In the genomic region with DNA sequence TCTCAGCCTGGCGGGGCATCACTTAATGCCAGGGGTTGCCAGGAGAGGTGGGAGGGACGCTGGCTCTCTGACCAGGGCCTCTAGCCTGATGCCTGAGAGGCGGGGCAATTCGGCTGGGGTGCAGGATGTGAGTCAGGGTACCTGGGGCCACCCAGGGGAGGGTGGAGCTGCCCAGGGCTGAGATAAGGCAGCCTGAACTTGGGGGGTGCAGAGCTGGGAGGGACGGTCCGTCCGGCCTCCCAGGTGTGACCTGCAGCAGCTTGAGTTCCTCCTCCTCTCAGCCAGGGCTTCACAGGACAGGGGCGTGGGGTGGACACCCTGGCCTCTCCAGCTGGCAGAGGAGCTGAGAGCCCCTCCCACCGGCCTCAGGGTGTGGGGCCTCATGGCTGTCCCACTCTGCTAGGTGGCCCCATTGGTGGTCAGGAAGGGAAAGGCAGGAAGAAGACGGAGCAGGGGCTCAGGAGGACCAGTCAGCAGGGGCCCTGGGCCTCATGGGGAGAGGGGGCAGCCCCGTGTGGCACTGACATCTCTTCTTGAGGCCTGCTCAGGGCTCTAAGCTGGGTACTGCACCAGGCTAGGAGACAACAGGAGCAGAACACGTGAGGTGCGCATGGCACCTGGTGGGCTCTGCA, we compare ENCODE assay signal across 1 cellular context.
TF ChIP-seq lines count a peak whose summit lies in the region.

No MANE protein-coding gene starts in this region.

TF ChIP-seq in SK-N-SH, 30 proteins besides CTCF, POLR2A, EP300 and RAD21 (continued from another document):
- TF ChIP-seq, protein P1, sequence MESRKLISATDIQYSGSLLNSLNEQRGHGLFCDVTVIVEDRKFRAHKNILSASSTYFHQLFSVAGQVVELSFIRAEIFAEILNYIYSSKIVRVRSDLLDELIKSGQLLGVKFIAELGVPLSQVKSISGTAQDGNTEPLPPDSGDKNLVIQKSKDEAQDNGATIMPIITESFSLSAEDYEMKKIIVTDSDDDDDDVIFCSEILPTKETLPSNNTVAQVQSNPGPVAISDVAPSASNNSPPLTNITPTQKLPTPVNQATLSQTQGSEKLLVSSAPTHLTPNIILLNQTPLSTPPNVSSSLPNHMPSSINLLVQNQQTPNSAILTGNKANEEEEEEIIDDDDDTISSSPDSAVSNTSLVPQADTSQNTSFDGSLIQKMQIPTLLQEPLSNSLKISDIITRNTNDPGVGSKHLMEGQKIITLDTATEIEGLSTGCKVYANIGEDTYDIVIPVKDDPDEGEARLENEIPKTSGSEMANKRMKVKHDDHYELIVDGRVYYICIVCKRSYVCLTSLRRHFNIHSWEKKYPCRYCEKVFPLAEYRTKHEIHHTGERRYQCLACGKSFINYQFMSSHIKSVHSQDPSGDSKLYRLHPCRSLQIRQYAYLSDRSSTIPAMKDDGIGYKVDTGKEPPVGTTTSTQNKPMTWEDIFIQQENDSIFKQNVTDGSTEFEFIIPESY (IDR thresholded peaks at IDR 0.05; ENCODE audit: borderline replicate concordance, low read depth): no peak
- TF ChIP-seq NFIC (IDR thresholded peaks at IDR 0.05; ENCODE audit: borderline replicate concordance) (no peak), FOXM1 (IDR thresholded peaks at IDR 0.05; ENCODE audit: low read depth) (no peak), NRF1 (IDR thresholded peaks at IDR 0.05; ENCODE audit: low read depth, low read length) (no peak), MXI1 (IDR thresholded peaks at IDR 0.05; ENCODE audit: low read depth, low read length) (no peak), GATA2 (CRISPR knock-in tag; IDR thresholded peaks at IDR 0.05) (no peak), SMC3 (IDR thresholded peaks at IDR 0.05; ENCODE audit: low read depth, low read length) (no peak), USF1 (IDR thresholded peaks at IDR 0.05; ENCODE audit: borderline replicate concordance, low read depth) (no peak), FOSL2 (IDR thresholded peaks at IDR 0.05; ENCODE audit: borderline replicate concordance, low read depth) (no peak), IRF3 (IDR thresholded peaks at IDR 0.05; ENCODE audit: low read depth, low read length) (no peak), POLR2AphosphoS5 (IDR thresholded peaks at IDR 0.05; ENCODE audit: low read depth, low read length) (no peak), REST (IDR thresholded peaks at IDR 0.05; ENCODE audit: low read depth, low read length) (no peak)
- TF ChIP-seq, protein P2, sequence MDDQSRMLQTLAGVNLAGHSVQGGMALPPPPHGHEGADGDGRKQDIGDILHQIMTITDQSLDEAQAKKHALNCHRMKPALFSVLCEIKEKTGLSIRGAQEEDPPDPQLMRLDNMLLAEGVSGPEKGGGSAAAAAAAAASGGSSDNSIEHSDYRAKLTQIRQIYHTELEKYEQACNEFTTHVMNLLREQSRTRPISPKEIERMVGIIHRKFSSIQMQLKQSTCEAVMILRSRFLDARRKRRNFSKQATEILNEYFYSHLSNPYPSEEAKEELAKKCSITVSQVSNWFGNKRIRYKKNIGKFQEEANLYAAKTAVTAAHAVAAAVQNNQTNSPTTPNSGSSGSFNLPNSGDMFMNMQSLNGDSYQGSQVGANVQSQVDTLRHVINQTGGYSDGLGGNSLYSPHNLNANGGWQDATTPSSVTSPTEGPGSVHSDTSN (IDR thresholded peaks at IDR 0.05): no peak
TF ChIP-seq in SK-N-SH: peak in this region for 0.
